15 cellular contexts compared by ENCODE assay signal in the genomic region with DNA sequence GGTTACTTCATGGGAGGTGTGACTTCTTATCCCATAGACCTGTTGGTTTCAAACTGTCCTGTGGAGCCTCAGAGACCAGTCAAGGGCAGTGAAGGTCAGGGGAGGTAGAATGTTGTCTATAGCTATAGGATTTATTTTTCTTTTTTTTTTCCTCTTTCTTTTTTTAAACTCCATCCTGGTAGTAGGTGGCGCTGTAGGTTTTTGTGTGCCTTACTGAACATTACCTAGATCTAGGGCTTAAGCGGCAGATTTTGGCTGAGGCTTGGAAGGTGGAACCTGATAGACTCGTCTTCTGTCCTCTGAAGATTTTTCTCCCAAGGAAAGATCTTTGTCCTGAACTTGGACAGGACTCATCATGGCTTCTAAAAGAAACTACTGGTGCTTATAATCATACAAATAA. TPM values are rescaled to one million over a fixed set of nuclear protein-coding genes. Genes with fewer than 3 reads are reported as not detected.
DNase-seq lines count a peak whose midpoint lies in the region; ATAC-seq and TF ChIP-seq lines count a peak whose summit lies in the region.
"Had no signal": no experiment of that assay in that cellular context is flagged by ENCODE, and none has a peak within 500 bp of the region (broad histone marks: within the 10 kb centered on the region; RNA-seq: fewer than 3 reads in every experiment).

No MANE protein-coding gene starts in this region.

- no peak overlapping the region for H3K27ac ChIP-seq in osteoblast (ENCODE audit: low read depth, low read length)
- H3K27ac ChIP-seq: SK-N-MC had no signal

- peaks cover 84% of the 10 kb centered on the region for H3K36me3 ChIP-seq in osteoblast (ENCODE audit: insufficient read depth, low read length)

- peak; percentile 24 for DNase-seq in NCI-H82 (lab: John Stamatoyannopoulos, UW)
- no peak for DNase-seq in NCI-H82 treated with DMSO at 0.1 percent for 48 hours (lab: John Stamatoyannopoulos, UW; ENCODE audit: unreplicated experiment)
- DNase-seq in astrocyte of the spinal cord (ENCODE audit: low read depth, low spot score), result no peak
- DNase-seq in osteoblast (ENCODE audit: insufficient read length, low spot score, missing footprints), result no peak
- no peak for DNase-seq in iPS-NIHi11 (ENCODE audit: low spot score)
- DNase-seq: ACHN, Karpas-422, NCI-H510A had no signal

- peaks cover 40% of the 10 kb centered on the region for H3K79me2 ChIP-seq in osteoblast (ENCODE audit: insufficient read depth, low read length)

- in situ Hi-C loops in astrocyte of the spinal cord (cut with HindIII; ENCODE audit: low sequenced_read_pairs), result no loop called here

- no peak overlapping the region for H3K4me2 ChIP-seq in osteoblast (ENCODE audit: insufficient read depth, low read length)

- peaks cover 70% of the 10 kb centered on the region for H4K20me1 ChIP-seq in osteoblast (ENCODE audit: insufficient read depth, low read length)

- no peaks in the 10 kb centered on the region for H3K9me3 ChIP-seq in osteoblast (ENCODE audit: low read depth, low read length)

- peak; percentile 20; the same call in 1 of the 2 replicates for TF ChIP-seq CTCF in LNCAP (IDR thresholded peaks at IDR 0.05)
- TF ChIP-seq CTCF in astrocyte of the spinal cord (IDR thresholded peaks at IDR 0.05; ENCODE audit: low read depth, low read length), result peak; percentile 8
- TF ChIP-seq CTCF in osteoblast (IDR thresholded peaks at IDR 0.05; ENCODE audit: extremely low read depth, low read depth, low read length), result peak; percentile 12

- ATAC-seq in GM18907 (IDR thresholded peaks at IDR 0.05; ENCODE audit: unreplicated experiment) (no peak), HG02678 (IDR thresholded peaks at IDR 0.05; ENCODE audit: unreplicated experiment) (no peak)

- H3K27me3 ChIP-seq in osteoblast (ENCODE audit: insufficient read depth, low read length), result no peaks in the 10 kb centered on the region

- no peak overlapping the region for H2AFZ ChIP-seq in osteoblast (ENCODE audit: low read length)

- H3K4me1 ChIP-seq in osteoblast (ENCODE audit: insufficient read depth, low read length), result peaks cover 13% of the 10 kb centered on the region

- H3K4me3 ChIP-seq in astrocyte of the spinal cord (ENCODE audit: low read depth, low read length) (no peak overlapping the region), osteoblast (ENCODE audit: insufficient read depth, low read length) (no peak overlapping the region)
- H3K4me3 ChIP-seq: SK-N-MC had no signal

RNA-seq across cellular contexts. Expression of gene LASP1, which starts 47.4 kb away (rescaled TPM):
- total RNA-seq in osteoblast, result 215 and 228 TPM in 2 replicates

RNA-seq across cellular contexts. Expression of gene FBXO47, which starts 49.9 kb away (rescaled TPM):
- not detected in 2 replicates for total RNA-seq in osteoblast
- total RNA-seq: activated CD8-positive, alpha-beta memory T cell treated with anti-CD3 and anti-CD28 coated beads for 36 hours; cardiac septum; myocyte had no signal
